Comparison of ENCODE assay signal across 30 cellular contexts in genomic region chr2:240879105-240879504, GRCh38. TPM values are rescaled to one million over a fixed set of nuclear protein-coding genes. Genes with fewer than 3 reads are reported as not detected.
"Had no signal": no experiment of that assay in that cellular context is flagged by ENCODE, and none has a peak within 500 bp of the region (broad histone marks: within the 10 kb centered on the region; RNA-seq: fewer than 3 reads in every experiment).

No MANE protein-coding gene starts in this region.

- H3K27me3 Mint-ChIP-seq: stimulated activated naive CD8-positive, alpha-beta T cell treated with anti-CD3 and anti-CD28 coated beads, Interleukin-15, amount 100 ng/mL, for 72 hours had no signal

- H3K4me1 Mint-ChIP-seq: memory B cell; natural killer cell; stimulated activated naive CD8-positive, alpha-beta T cell treated with anti-CD3 and anti-CD28 coated beads, Interleukin-15, amount 100 ng/mL, for 72 hours had no signal

- H3K36me3 ChIP-seq: gastroesophageal sphincter, heart left ventricle, neutrophil, prostate gland, right atrium auricular region, suprapubic skin, transverse colon had no signal

- H3K79me2 ChIP-seq: hepatocyte, parathyroid adenoma had no signal

- H3K36me3 Mint-ChIP-seq: memory B cell, natural killer cell had no signal

- ATAC-seq: left cardiac atrium, left ventricle myocardium superior, natural killer cell had no signal

- H3K9me3 Mint-ChIP-seq: memory B cell; natural killer cell; stimulated activated naive CD8-positive, alpha-beta T cell treated with anti-CD3 and anti-CD28 coated beads, Interleukin-15, amount 100 ng/mL, for 72 hours had no signal

- H3K4me2 ChIP-seq: hepatocyte had no signal

- H3K9me3 ChIP-seq: gastroesophageal sphincter, heart left ventricle, neutrophil, prostate gland, right atrium auricular region, suprapubic skin, transverse colon had no signal

- H3K9ac ChIP-seq: parathyroid adenoma had no signal

- H3K4me3 ChIP-seq: dorsolateral prefrontal cortex, gastroesophageal sphincter, heart left ventricle, hepatocyte, lung, prostate gland, right atrium auricular region, skin epidermis, suprapubic skin, transverse colon had no signal

- H3K27me3 ChIP-seq: dorsolateral prefrontal cortex, gastroesophageal sphincter, heart left ventricle, hepatocyte, neutrophil, right atrium auricular region, suprapubic skin, transverse colon had no signal

- H2AFZ ChIP-seq: hepatocyte, parathyroid adenoma had no signal

- H3K4me3 Mint-ChIP-seq: memory B cell; natural killer cell; stimulated activated naive CD8-positive, alpha-beta T cell treated with anti-CD3 and anti-CD28 coated beads, Interleukin-15, amount 100 ng/mL, for 72 hours had no signal

- H3K27ac ChIP-seq: dorsolateral prefrontal cortex, gastroesophageal sphincter, heart left ventricle, hepatocyte, neutrophil, parathyroid adenoma, prostate gland, right atrium auricular region, skin epidermis, suprapubic skin, transverse colon had no signal

- DNase-seq: cerebellar nuclear complex; effector CD4-positive, alpha-beta T cell; foreskin fibroblast; heart left ventricle; left cardiac atrium; left ventricle myocardium superior; natural killer cell; stimulated activated CD4-positive, alpha-beta T cell treated with anti-CD3 and anti-CD28 coated beads, Interleukin-15, amount 100 ng/mL, for 24 hours; stimulated activated CD4-positive, alpha-beta T cell treated with anti-CD3 and anti-CD28 coated beads, Interleukin-2, amount 100 ng/mL, for 48 hours; stimulated activated naive CD4-positive, alpha-beta T cell; stimulated activated naive CD8-positive, alpha-beta T cell treated with anti-CD3 and anti-CD28 coated beads, Interleukin-15, amount 100 ng/mL, for 72 hours; transverse colon had no signal

- H3K4me1 ChIP-seq: gastroesophageal sphincter, heart left ventricle, parathyroid adenoma, prostate gland, right atrium auricular region, suprapubic skin had no signal

- FAIRE-seq: colon, islet of Langerhans had no signal

- H3K27ac Mint-ChIP-seq: memory B cell; natural killer cell; stimulated activated naive CD8-positive, alpha-beta T cell treated with anti-CD3 and anti-CD28 coated beads, Interleukin-15, amount 100 ng/mL, for 72 hours had no signal

RNA-seq across cellular contexts. Expression of gene AGXT, which starts 10.5 kb away (rescaled TPM):
- total RNA-seq: gastroesophageal sphincter, heart left ventricle, mononuclear cell, natural killer cell, prostate gland, right atrium auricular region had no signal
- polyA plus RNA-seq: esophagus, neural cell had no signal

RNA-seq across cellular contexts. Expression of gene MAB21L4, which starts 16.9 kb away (rescaled TPM):
- total RNA-seq: left cardiac atrium, left ventricle myocardium superior, mononuclear cell, natural killer cell, omental fat pad had no signal
- polyA plus RNA-seq: neural cell had no signal

RNA-seq across cellular contexts. Expression of gene CROCC2, which starts 27.0 kb away (rescaled TPM):
- total RNA-seq: gastroesophageal sphincter, heart left ventricle, kidney epithelial cell, left cardiac atrium, left ventricle myocardium superior, mononuclear cell, right atrium auricular region, suprapubic skin, transverse colon had no signal
- polyA plus RNA-seq: heart left ventricle had no signal

RNA-seq across cellular contexts. Expression of gene KIF1A, which starts 59.1 kb away (rescaled TPM):
- total RNA-seq: mononuclear cell had no signal
